18 cellular contexts compared by ENCODE assay signal in genomic region chr12:89833337-89834252, GRCh38.
DNase-seq lines count a peak whose midpoint lies in the region; ATAC-seq and TF ChIP-seq lines count a peak whose summit lies in the region.
"Had no signal": no experiment of that assay in that cellular context is flagged by ENCODE, and none has a peak within 500 bp of the region (broad histone marks: within the 10 kb centered on the region; RNA-seq: fewer than 3 reads in every experiment).

No MANE protein-coding gene starts in this region.

- H3K27me3 ChIP-seq in RWPE2 (ENCODE audit: insufficient read depth, poor library complexity, severe bottlenecking): no peaks in the 10 kb centered on the region
- H3K27me3 ChIP-seq: BLaER1, colonic mucosa, gastroesophageal sphincter, transverse colon had no signal

- no peak for TF ChIP-seq CTCF in RWPE2 (IDR thresholded peaks at IDR 0.05; ENCODE audit: poor library complexity, severe bottlenecking)
- TF ChIP-seq CTCF in fibroblast of mammary gland (conservative IDR thresholded peaks at IDR 0.05; ENCODE audit: control insufficient read depth, insufficient read depth, low read depth, low read length): no peak

- peak; percentile 70 for DNase-seq in EH (ENCODE audit: low read depth)
- no peak for DNase-seq in RWPE2 (ENCODE audit: low spot score)
- peak; percentile 56 for DNase-seq in fibroblast of mammary gland (ENCODE audit: low read depth)
- peak; percentile 9 for DNase-seq in stromal cell of bone marrow (ENCODE audit: low read depth)
- no peak for DNase-seq in OCI-M1 (lab: John Stamatoyannopoulos, UW)
- DNase-seq: activated CD4-positive, alpha-beta T cell treated with anti-CD3 and anti-CD28 coated beads for 4 hours; activated CD8-positive, alpha-beta memory T cell treated with anti-CD3 and anti-CD28 coated beads, Interleukin-2, amount 10 ng/mL, durations not matched to agents 7 days and 5 days; colonic mucosa; NCI-H1694; SHP77 treated with DMSO at 0.1 percent for 48 hours; stimulated activated naive B cell treated with anti-CD40 and anti-IgM and Interleukin-4, amounts not matched to agents 10 μg/mL and 1 μg/mL and 100 μg/mL, for 72 hours; transverse colon had no signal

- H3K9me3 ChIP-seq in RWPE2 (ENCODE audit: severe bottlenecking): no peaks in the 10 kb centered on the region
- H3K9me3 ChIP-seq: BLaER1, colonic mucosa, gastroesophageal sphincter, transverse colon had no signal

- H3K4me1 ChIP-seq in RWPE2 (ENCODE audit: insufficient read depth, poor library complexity, severe bottlenecking): peaks cover 8% of the 10 kb centered on the region
- H3K4me1 ChIP-seq: BLaER1, colonic mucosa, gastroesophageal sphincter, transverse colon had no signal

- H3K4me3 ChIP-seq in RWPE2 (ENCODE audit: severe bottlenecking) (no peak overlapping the region), fibroblast of mammary gland (ENCODE audit: control insufficient read depth, low read depth, low read length) (no peak overlapping the region)
- H3K4me3 ChIP-seq: BLaER1, colonic mucosa, gastroesophageal sphincter, K562, transverse colon had no signal

- H3K36me3 ChIP-seq in RWPE2 (ENCODE audit: low read depth): no peaks in the 10 kb centered on the region
- H3K36me3 ChIP-seq: BLaER1, colonic mucosa, gastroesophageal sphincter, transverse colon had no signal

- H3K27ac ChIP-seq in RWPE2 (ENCODE audit: poor library complexity, severe bottlenecking): no peak overlapping the region
- H3K27ac ChIP-seq: BLaER1, colonic mucosa, gastroesophageal sphincter, transverse colon had no signal

- ATAC-seq in RWPE2 (ENCODE audit: low read depth) (0 out of 3 replicates have a peak, but pooled peaks have one; percentile 21), HG03280 (IDR thresholded peaks at IDR 0.05; ENCODE audit: unreplicated experiment) (no peak), HG02763 (IDR thresholded peaks at IDR 0.05; ENCODE audit: unreplicated experiment) (no peak)
- ATAC-seq: activated CD8-positive, alpha-beta memory T cell treated with anti-CD3 and anti-CD28 coated beads, Interleukin-2, amount 10 ng/mL, durations not matched to agents 7 days and 5 days; gastroesophageal sphincter; K562; left lobe of liver; stimulated activated naive B cell treated with anti-CD40 and anti-IgM and Interleukin-4, amounts not matched to agents 10 μg/mL and 1 μg/mL and 100 μg/mL, for 72 hours had no signal

Comparison
In these comparisons a context has a peak if more than half of its experiments do, and no peak if none do; other contexts are left out.
1. DNase-seq: peak in EH (single experiment), fibroblast of mammary gland (single experiment) and stromal cell of bone marrow (single experiment); none in RWPE2 (single experiment) and OCI-M1 (single experiment).